Comparison of ENCODE assay signal across 8 cellular contexts in genomic region chr1:179036844-179037465, GRCh38. TPM values are rescaled to one million over a fixed set of nuclear protein-coding genes. Genes with fewer than 3 reads are reported as not detected.
A peak's percentile ranks its signal among the peaks of the same experiment; 100 is the strongest.
DNase-seq lines count a peak whose midpoint lies in the region; ATAC-seq and TF ChIP-seq lines count a peak whose summit lies in the region.

No MANE protein-coding gene starts in this region.

- peak; percentile 41 for ATAC-seq in HG03097 (IDR thresholded peaks at IDR 0.05; ENCODE audit: low FRiP score, unreplicated experiment)

- no peak for TF ChIP-seq EP300 in tibial nerve (IDR thresholded peaks at IDR 0.05)

- no peak overlapping the region for H3K4me3 Mint-ChIP-seq in activated naive CD4-positive, alpha-beta T cell treated with anti-CD3 and anti-CD28 coated beads for 36 hours
- H3K4me3 Mint-ChIP-seq in activated naive CD4-positive, alpha-beta T cell treated with anti-CD3 and anti-CD28 coated beads, Interleukin-2, amount 50 U/mL, for 24 hours: peak overlapping the region; percentile 11
- H3K4me3 Mint-ChIP-seq in nephron progenitor cell: no peak overlapping the region

- H3K27me3 ChIP-seq in stomach smooth muscle (ENCODE audit: control insufficient read depth in 1 of 2, insufficient read depth in 2 of 2, low read length in 2 of 2) (no peaks in the 10 kb centered on the region), tibial nerve (no peaks in the 10 kb centered on the region)

- no peak for TF ChIP-seq POLR2A in tibial nerve (IDR thresholded peaks at IDR 0.05)

- H3K36me3 Mint-ChIP-seq in activated naive CD4-positive, alpha-beta T cell treated with anti-CD3 and anti-CD28 coated beads for 36 hours (ENCODE audit: low read depth): no peaks in the 10 kb centered on the region
- no peaks in the 10 kb centered on the region for H3K36me3 Mint-ChIP-seq in activated naive CD4-positive, alpha-beta T cell treated with anti-CD3 and anti-CD28 coated beads, Interleukin-2, amount 50 U/mL, for 24 hours
- peaks cover 23% of the 10 kb centered on the region for H3K36me3 Mint-ChIP-seq in nephron progenitor cell (ENCODE audit: low read depth)

- intact Hi-C loops in activated naive CD4-positive, alpha-beta T cell treated with anti-CD3 and anti-CD28 coated beads for 36 hours (cut with micrococcal nuclease): loop anchor here (2.0 to 10.0 kb wide), 3 partner anchors 155 to 1118 kb away; partner anchors contain the start of gene QSOX1

- DNase-seq in activated naive CD4-positive, alpha-beta T cell treated with anti-CD3 and anti-CD28 coated beads for 36 hours: peak; percentile 60
- no peak for DNase-seq in activated naive CD4-positive, alpha-beta T cell treated with anti-CD3 and anti-CD28 coated beads, Interleukin-2, amount 50 U/mL, for 16 hours
- DNase-seq in NCI-H1930 (lab: John Stamatoyannopoulos, UW) (no peak), nephron progenitor cell (no peak), tibial nerve (ENCODE audit: low spot score in 2 of 2) (no peak)

- no peak overlapping the region for H3K9ac ChIP-seq in stomach smooth muscle (ENCODE audit: low read length in 2 of 2)

- CTCF ChIA-PET in activated naive CD4-positive, alpha-beta T cell treated with anti-CD3 and anti-CD28 coated beads for 36 hours (lab: Charles Lee): interaction anchor here (0.5 to 0.9 kb wide), 2 partner anchors 269 to 332 kb away, joined by 3 to 4 read pairs; no protein-coding TSS in a partner anchor

- H3K27ac ChIP-seq in stomach smooth muscle (ENCODE audit: low read length) (peak overlapping the region; percentile 53), tibial nerve (no peak overlapping the region)

- TF ChIP-seq CTCF in nephron progenitor cell (IDR thresholded peaks at IDR 0.05) (no peak), tibial nerve (IDR thresholded peaks at IDR 0.05) (no peak)

- peak overlapping the region; percentile 5 for H3K27ac Mint-ChIP-seq in activated naive CD4-positive, alpha-beta T cell treated with anti-CD3 and anti-CD28 coated beads for 36 hours
- H3K27ac Mint-ChIP-seq in activated naive CD4-positive, alpha-beta T cell treated with anti-CD3 and anti-CD28 coated beads, Interleukin-2, amount 50 U/mL, for 24 hours: peak overlapping the region; percentile 10
- H3K27ac Mint-ChIP-seq in nephron progenitor cell: no peak overlapping the region

- no peaks in the 10 kb centered on the region for H3K27me3 Mint-ChIP-seq in activated naive CD4-positive, alpha-beta T cell treated with anti-CD3 and anti-CD28 coated beads for 36 hours (ENCODE audit: low read depth)
- no peaks in the 10 kb centered on the region for H3K27me3 Mint-ChIP-seq in activated naive CD4-positive, alpha-beta T cell treated with anti-CD3 and anti-CD28 coated beads, Interleukin-2, amount 50 U/mL, for 24 hours
- peaks cover 2% of the 10 kb centered on the region for H3K27me3 Mint-ChIP-seq in nephron progenitor cell (ENCODE audit: low read depth, poor library complexity)

- H3K4me1 Mint-ChIP-seq in activated naive CD4-positive, alpha-beta T cell treated with anti-CD3 and anti-CD28 coated beads for 36 hours (ENCODE audit: low read depth): peaks cover 64% of the 10 kb centered on the region
- H3K4me1 Mint-ChIP-seq in activated naive CD4-positive, alpha-beta T cell treated with anti-CD3 and anti-CD28 coated beads, Interleukin-2, amount 50 U/mL, for 24 hours: peaks cover 65% of the 10 kb centered on the region
- H3K4me1 Mint-ChIP-seq in nephron progenitor cell: peaks cover 22% of the 10 kb centered on the region

- H3K9me3 ChIP-seq in stomach smooth muscle (ENCODE audit: control insufficient read depth in 2 of 2, low read length in 2 of 2) (no peaks in the 10 kb centered on the region), tibial nerve (no peaks in the 10 kb centered on the region)

- H3K4me1 ChIP-seq in stomach smooth muscle (ENCODE audit: control insufficient read depth, insufficient read depth, low read length): peaks cover 27% of the 10 kb centered on the region
- H3K4me1 ChIP-seq in tibial nerve: peaks cover 0 to 78% (median 20%) of the 10 kb centered on the region in 4 donors

- H3K36me3 ChIP-seq in stomach smooth muscle (ENCODE audit: control insufficient read depth in 2 of 2, insufficient read depth in 2 of 2, low read length in 2 of 2) (no peaks in the 10 kb centered on the region), tibial nerve (no peaks in the 10 kb centered on the region)

- H3K4me3 ChIP-seq in stomach smooth muscle (ENCODE audit: low read length in 2 of 2): peak overlapping the region in 1 of 2 donors; percentile 10
- no peak overlapping the region for H3K4me3 ChIP-seq in tibial nerve

- WGBS in tibial nerve, 2 donors: 73 to 75% methylated on average over 2 of the region's 2 CpGs

- H3K9me3 Mint-ChIP-seq in activated naive CD4-positive, alpha-beta T cell treated with anti-CD3 and anti-CD28 coated beads for 36 hours: no peaks in the 10 kb centered on the region
- H3K9me3 Mint-ChIP-seq in activated naive CD4-positive, alpha-beta T cell treated with anti-CD3 and anti-CD28 coated beads, Interleukin-2, amount 50 U/mL, for 24 hours: no peaks in the 10 kb centered on the region
- H3K9me3 Mint-ChIP-seq in nephron progenitor cell: peaks cover 17% of the 10 kb centered on the region

RNA-seq across cellular contexts. Expression of gene FAM20B, which starts 11.3 kb away (rescaled TPM):
- 10 to 100 TPM; 35.1 to 36.1 TPM for total RNA-seq in activated naive CD4-positive, alpha-beta T cell treated with anti-CD3 and anti-CD28 coated beads for 36 hours
- 10 to 100 TPM; 39.6 to 60.3 (median 51.6) TPM for total RNA-seq in tibial nerve

RNA-seq across cellular contexts. Expression of gene TOR3A, which starts 44.9 kb away (rescaled TPM):
- total RNA-seq in activated naive CD4-positive, alpha-beta T cell treated with anti-CD3 and anti-CD28 coated beads for 36 hours: 10 to 100 TPM; 35.8 to 39.2 TPM
- total RNA-seq in tibial nerve: 100 to 1,000 TPM in 1 of 4 donors, 10 to 100 TPM in 3; 72.1 to 115 (median 83.3) TPM
